In the genomic region with DNA sequence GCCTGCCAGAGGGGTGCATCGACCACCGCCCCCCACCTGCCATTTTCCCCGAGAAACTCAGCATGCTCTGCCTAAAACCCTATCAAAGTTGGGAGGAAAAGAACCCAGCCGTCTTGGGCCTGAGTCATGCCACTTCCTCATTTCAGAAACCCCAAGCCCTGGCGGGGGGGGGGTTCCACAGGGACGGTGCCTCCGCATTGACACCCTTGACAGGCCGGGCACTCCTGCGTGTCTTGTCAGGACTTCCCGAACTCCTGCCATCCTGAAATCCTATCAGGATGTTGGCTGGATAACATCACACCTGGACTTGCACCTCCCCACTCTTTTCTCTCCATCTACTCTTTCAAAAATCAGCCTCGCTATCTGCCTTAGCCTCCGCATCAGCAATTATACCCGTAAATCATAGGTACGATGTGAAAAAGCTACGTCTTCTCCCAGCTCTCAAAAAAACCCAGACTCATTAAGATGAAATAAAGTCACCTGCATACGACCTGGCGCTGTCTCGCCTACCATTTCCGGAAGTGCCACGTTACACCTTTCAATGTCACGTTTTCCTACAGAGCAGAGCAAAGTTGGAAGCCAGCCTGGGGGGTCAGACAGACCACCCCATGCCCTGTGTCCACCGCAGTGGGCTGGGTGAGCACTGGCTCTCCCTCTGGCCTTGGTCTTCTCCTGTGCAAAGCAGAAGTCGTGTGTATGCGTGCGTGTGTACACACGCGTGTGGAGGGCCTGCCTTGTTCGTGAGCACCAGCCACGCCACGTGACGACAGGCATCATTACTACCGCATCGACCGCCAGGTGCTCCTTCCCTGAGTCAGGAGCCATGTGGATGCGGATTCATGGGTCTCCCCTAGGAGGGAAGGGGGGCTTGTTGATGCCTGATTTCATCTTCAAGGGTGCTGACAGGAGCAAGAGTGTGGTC, we compare ENCODE assay signal across 9 cellular contexts.
DNase-seq lines count a peak whose midpoint lies in the region; ATAC-seq, FAIRE-seq and TF ChIP-seq lines count a peak whose summit lies in the region.
"Had no signal": no experiment of that assay in that cellular context is flagged by ENCODE, and none has a peak within 500 bp of the region (broad histone marks: within the 10 kb centered on the region; RNA-seq: fewer than 3 reads in every experiment).

No MANE protein-coding gene starts in this region.

- H3K9ac ChIP-seq in astrocyte (ENCODE audit: low read length) = peak overlapping the region; percentile 72

- WGBS in right lobe of liver (ENCODE audit: insufficient coverage, low coverage, low lambda C conversion rate, missing lambda C conversion rate) = 63% methylated on average over 18 of the region's 35 CpGs

- TF ChIP-seq CTCF in astrocyte (IDR thresholded peaks at IDR 0.05; ENCODE audit: insufficient read depth, low read depth, low read length) (no peak), right lobe of liver (IDR thresholded peaks at IDR 0.05) (no peak)

- no peaks in the 10 kb centered on the region for H3K9me3 Mint-ChIP-seq in T-helper 2 cell treated with Interferon-gamma antibody and Interleukin-4, amounts not matched to agents 5 μg/mL and 100 μg/mL, for 36 hours
- no peaks in the 10 kb centered on the region for H3K9me3 Mint-ChIP-seq in astrocyte (ENCODE audit: unreplicated experiment)

- H3K4me3 ChIP-seq in astrocyte (ENCODE audit: insufficient read depth, low read depth, low read length) = peak overlapping the region; percentile 6
- H3K4me3 ChIP-seq in right lobe of liver = no peak overlapping the region

- H3K27ac Mint-ChIP-seq in T-helper 2 cell treated with Interferon-gamma antibody and Interleukin-4, amounts not matched to agents 5 μg/mL and 100 μg/mL, for 36 hours = peak overlapping the region; percentile 74
- H3K27ac Mint-ChIP-seq in astrocyte (ENCODE audit: unreplicated experiment) = peak overlapping the region; percentile 64

- H3K4me1 ChIP-seq in astrocyte (ENCODE audit: insufficient read depth, low read length) (peaks cover 73% of the 10 kb centered on the region), right lobe of liver (peaks cover 2 to 63% (median 32%) of the 10 kb centered on the region in 4 donors)

- H3K4me2 ChIP-seq in astrocyte (ENCODE audit: low read length) = peak overlapping the region; percentile 80

- no peak for TF ChIP-seq POLR2A in right lobe of liver (IDR thresholded peaks at IDR 0.05)

- H4K20me1 ChIP-seq in astrocyte (ENCODE audit: insufficient read depth, low read length) = peaks cover 61% of the 10 kb centered on the region

- FAIRE-seq in astrocyte (lab: Jason Lieb, UNC) = no peak
- FAIRE-seq: TTC549 had no signal

- H3K36me3 Mint-ChIP-seq in T-helper 2 cell treated with Interferon-gamma antibody and Interleukin-4, amounts not matched to agents 5 μg/mL and 100 μg/mL, for 36 hours (ENCODE audit: low read depth) = peaks cover 14% of the 10 kb centered on the region
- peaks cover 19% of the 10 kb centered on the region for H3K36me3 Mint-ChIP-seq in astrocyte (ENCODE audit: low read depth, unreplicated experiment)

- H3K27ac ChIP-seq in astrocyte (ENCODE audit: low read depth, low read length) = peak overlapping the region; percentile 96
- H3K27ac ChIP-seq in right lobe of liver = peak overlapping the region in 1 of 3 donors; percentile 59

- ATAC-seq in GM19035 (IDR thresholded peaks at IDR 0.05; ENCODE audit: unreplicated experiment) = peak; percentile 69
- ATAC-seq in HG03159 (IDR thresholded peaks at IDR 0.05; ENCODE audit: unreplicated experiment) = peak; percentile 56
- no peak for ATAC-seq in right lobe of liver

- H3K79me2 ChIP-seq in astrocyte (ENCODE audit: insufficient read depth, low read length) = peaks cover 41% of the 10 kb centered on the region

- H3K9me3 ChIP-seq in astrocyte (ENCODE audit: insufficient read depth, low read depth, low read length) = no peaks in the 10 kb centered on the region
- no peaks in the 10 kb centered on the region for H3K9me3 ChIP-seq in right lobe of liver

- H3K27me3 ChIP-seq in astrocyte (ENCODE audit: insufficient read depth, low read length) = no peaks in the 10 kb centered on the region
- no peaks in the 10 kb centered on the region for H3K27me3 ChIP-seq in right lobe of liver

- peak; percentile 30 for DNase-seq in T-helper 2 cell treated with Interferon-gamma antibody and Interleukin-4, amounts not matched to agents 5 μg/mL and 100 μg/mL, for 36 hours (ENCODE audit: low spot score)
- DNase-seq in astrocyte (ENCODE audit: low read depth) (peak; percentile 59), right lobe of liver (peak; percentile 69 to 77 (median 72)), NCI-H2171 treated with DMSO at 0.1 percent for 48 hours (lab: John Stamatoyannopoulos, UW) (no peak), T1000 (lab: John Stamatoyannopoulos, UW) (no peak)
- DNase-seq in stimulated activated CD8-positive, alpha-beta memory T cell treated with anti-CD3 and anti-CD28 coated beads, Interleukin-7, amount 100 ng/mL, for 24 hours (ENCODE audit: low read depth) = peak; percentile 20

- H3K4me3 Mint-ChIP-seq in T-helper 2 cell treated with Interferon-gamma antibody and Interleukin-4, amounts not matched to agents 5 μg/mL and 100 μg/mL, for 36 hours = peak overlapping the region; percentile 35
- H3K4me3 Mint-ChIP-seq in astrocyte (ENCODE audit: unreplicated experiment) = peak overlapping the region; percentile 37

- H2AFZ ChIP-seq in astrocyte (ENCODE audit: low read depth, low read length) = no peak overlapping the region

- H3K4me1 Mint-ChIP-seq in T-helper 2 cell treated with Interferon-gamma antibody and Interleukin-4, amounts not matched to agents 5 μg/mL and 100 μg/mL, for 36 hours (ENCODE audit: low read depth) = peaks cover 19% of the 10 kb centered on the region
- peaks cover 40% of the 10 kb centered on the region for H3K4me1 Mint-ChIP-seq in astrocyte (ENCODE audit: low read depth, unreplicated experiment)

- H3K27me3 Mint-ChIP-seq in T-helper 2 cell treated with Interferon-gamma antibody and Interleukin-4, amounts not matched to agents 5 μg/mL and 100 μg/mL, for 36 hours (ENCODE audit: low read depth) = no peaks in the 10 kb centered on the region
- H3K27me3 Mint-ChIP-seq in astrocyte (ENCODE audit: low read depth, unreplicated experiment) = no peaks in the 10 kb centered on the region

- no peaks in the 10 kb centered on the region for H3K36me3 ChIP-seq in astrocyte (ENCODE audit: insufficient read depth, low read length)
- peaks cover 0 to 6% (median 0%) of the 10 kb centered on the region in 4 donors for H3K36me3 ChIP-seq in right lobe of liver

- intact Hi-C loops in right lobe of liver (cut with DNase I) = no loop called here

Comparison
In these comparisons a context has a peak if more than half of its experiments do, and no peak if none do; other contexts are left out.
1. ATAC-seq: peak in GM19035 (single experiment) and HG03159 (single experiment); none in right lobe of liver (0 of 4).
2. DNase-seq: peak in T-helper 2 cell treated with Interferon-gamma antibody and Interleukin-4, amounts not matched to agents 5 μg/mL and 100 μg/mL, for 36 hours (single experiment), astrocyte (single experiment), right lobe of liver (3 of 3) and stimulated activated CD8-positive, alpha-beta memory T cell treated with anti-CD3 and anti-CD28 coated beads, Interleukin-7, amount 100 ng/mL, for 24 hours (single experiment); none in NCI-H2171 treated with DMSO at 0.1 percent for 48 hours (single experiment) and T1000 (single experiment).